19 cellular contexts compared by ENCODE assay signal in genomic region chr5:3104446-3105047, GRCh38.
DNase-seq lines count a peak whose midpoint lies in the region; ATAC-seq and TF ChIP-seq lines count a peak whose summit lies in the region.
"Had no signal": no experiment of that assay in that cellular context is flagged by ENCODE, and none has a peak within 500 bp of the region (broad histone marks: within the 10 kb centered on the region; RNA-seq: fewer than 3 reads in every experiment).

No MANE protein-coding gene starts in this region.

- H3K27me3 Mint-ChIP-seq in nephron progenitor cell (ENCODE audit: low read depth, poor library complexity): peaks cover 39% of the 10 kb centered on the region

- peak overlapping the region; percentile 98 for H3K27ac ChIP-seq in cardiac muscle cell
- no peak overlapping the region for H3K27ac ChIP-seq in right atrium auricular region
- H3K27ac ChIP-seq in ectodermal cell (ENCODE audit: insufficient read depth, low read depth, low read length, poor library complexity, severe bottlenecking): peak overlapping the region; percentile 89
- no peak overlapping the region for H3K27ac ChIP-seq in lower lobe of right lung
- H3K27ac ChIP-seq: 22Rv1, HL-60, RWPE1 had no signal

- 10 to 13% methylated on average over 21 of the region's 21 CpGs for WGBS in ectodermal cell, 2 experiments

- intact Hi-C loops in lower lobe of right lung (cut with DNase I): no loop called here

- H3K27me3 ChIP-seq in cardiac muscle cell: no peaks in the 10 kb centered on the region
- no peaks in the 10 kb centered on the region for H3K27me3 ChIP-seq in right atrium auricular region
- no peaks in the 10 kb centered on the region for H3K27me3 ChIP-seq in ectodermal cell (ENCODE audit: control insufficient read depth, insufficient read depth, low read length, poor library complexity, severe bottlenecking)
- H3K27me3 ChIP-seq in lower lobe of right lung (ENCODE audit: low read depth): peaks cover 7% of the 10 kb centered on the region

- H3K36me3 Mint-ChIP-seq in nephron progenitor cell (ENCODE audit: low read depth): no peaks in the 10 kb centered on the region

- ATAC-seq in GM21737 (IDR thresholded peaks at IDR 0.05; ENCODE audit: unreplicated experiment) (no peak), lower lobe of right lung (no peak), HG03342 (IDR thresholded peaks at IDR 0.05; ENCODE audit: unreplicated experiment) (no peak)
- ATAC-seq: K562, PC-3 had no signal

- H3K4me3 Mint-ChIP-seq in nephron progenitor cell: peak overlapping the region; percentile 63
- H3K4me3 Mint-ChIP-seq: CD8-positive, alpha-beta memory T cell had no signal

- TF ChIP-seq CTCF in cardiac muscle cell (IDR thresholded peaks at IDR 0.05; ENCODE audit: low read depth, low read length) (no peak), right atrium auricular region (IDR thresholded peaks at IDR 0.05) (no peak), nephron progenitor cell (IDR thresholded peaks at IDR 0.05) (no peak), lower lobe of right lung (IDR thresholded peaks at IDR 0.05) (no peak)

- H3K4me1 ChIP-seq in cardiac muscle cell (ENCODE audit: low read depth) (peaks cover 68% of the 10 kb centered on the region), right atrium auricular region (no peaks in the 10 kb centered on the region), ectodermal cell (ENCODE audit: control insufficient read depth, insufficient read depth, low read length) (peaks cover 73% of the 10 kb centered on the region), lower lobe of right lung (no peaks in the 10 kb centered on the region)

- H3K9me3 ChIP-seq in cardiac muscle cell (ENCODE audit: low read depth): no peaks in the 10 kb centered on the region
- no peaks in the 10 kb centered on the region for H3K9me3 ChIP-seq in right atrium auricular region
- no peaks in the 10 kb centered on the region for H3K9me3 ChIP-seq in ectodermal cell (ENCODE audit: control insufficient read depth, low read length)
- H3K9me3 ChIP-seq in lower lobe of right lung: no peaks in the 10 kb centered on the region

- H3K9me3 Mint-ChIP-seq in nephron progenitor cell: no peaks in the 10 kb centered on the region

- DNase-seq in cardiac muscle cell (ENCODE audit: low read depth in 1 of 2, low spot score in 1 of 2) (no peak), right atrium auricular region (ENCODE audit: low spot score) (no peak), nephron progenitor cell (no peak), lower lobe of right lung (no peak), globus pallidus (ENCODE audit: low spot score) (no peak)
- DNase-seq: CD8-positive, alpha-beta memory T cell; DMS 273 treated with DMSO at 0.1 percent for 48 hours; HCEC 1CT; NCI-H1417; NCI-H2171 treated with DMSO at 0.1 percent for 48 hours; NCI-H774; PC-3 had no signal

- H3K27ac Mint-ChIP-seq in nephron progenitor cell: peak overlapping the region; percentile 58
- H3K27ac Mint-ChIP-seq: CD8-positive, alpha-beta memory T cell had no signal

- no peaks in the 10 kb centered on the region for H3K36me3 ChIP-seq in cardiac muscle cell
- no peaks in the 10 kb centered on the region for H3K36me3 ChIP-seq in right atrium auricular region
- H3K36me3 ChIP-seq in ectodermal cell (ENCODE audit: control insufficient read depth, insufficient read depth, low read length): no peaks in the 10 kb centered on the region
- H3K36me3 ChIP-seq in lower lobe of right lung: no peaks in the 10 kb centered on the region

- peaks cover 94% of the 10 kb centered on the region for H3K4me1 Mint-ChIP-seq in nephron progenitor cell
- H3K4me1 Mint-ChIP-seq: CD8-positive, alpha-beta memory T cell had no signal

- H3K4me3 ChIP-seq in cardiac muscle cell (peak overlapping the region; percentile 13), right atrium auricular region (no peak overlapping the region), ectodermal cell (ENCODE audit: insufficient read depth, low read depth, low read length) (no peak overlapping the region), lower lobe of right lung (no peak overlapping the region)
- H3K4me3 ChIP-seq: K562 had no signal

Comparison
In these comparisons a context has a peak if more than half of its experiments do, and no peak if none do; other contexts are left out.
1. H3K27ac ChIP-seq: peak in cardiac muscle cell (single experiment) and ectodermal cell (single experiment); none in right atrium auricular region (0 of 2) and lower lobe of right lung (single experiment).